8 cellular contexts compared by ENCODE assay signal in the genomic region with DNA sequence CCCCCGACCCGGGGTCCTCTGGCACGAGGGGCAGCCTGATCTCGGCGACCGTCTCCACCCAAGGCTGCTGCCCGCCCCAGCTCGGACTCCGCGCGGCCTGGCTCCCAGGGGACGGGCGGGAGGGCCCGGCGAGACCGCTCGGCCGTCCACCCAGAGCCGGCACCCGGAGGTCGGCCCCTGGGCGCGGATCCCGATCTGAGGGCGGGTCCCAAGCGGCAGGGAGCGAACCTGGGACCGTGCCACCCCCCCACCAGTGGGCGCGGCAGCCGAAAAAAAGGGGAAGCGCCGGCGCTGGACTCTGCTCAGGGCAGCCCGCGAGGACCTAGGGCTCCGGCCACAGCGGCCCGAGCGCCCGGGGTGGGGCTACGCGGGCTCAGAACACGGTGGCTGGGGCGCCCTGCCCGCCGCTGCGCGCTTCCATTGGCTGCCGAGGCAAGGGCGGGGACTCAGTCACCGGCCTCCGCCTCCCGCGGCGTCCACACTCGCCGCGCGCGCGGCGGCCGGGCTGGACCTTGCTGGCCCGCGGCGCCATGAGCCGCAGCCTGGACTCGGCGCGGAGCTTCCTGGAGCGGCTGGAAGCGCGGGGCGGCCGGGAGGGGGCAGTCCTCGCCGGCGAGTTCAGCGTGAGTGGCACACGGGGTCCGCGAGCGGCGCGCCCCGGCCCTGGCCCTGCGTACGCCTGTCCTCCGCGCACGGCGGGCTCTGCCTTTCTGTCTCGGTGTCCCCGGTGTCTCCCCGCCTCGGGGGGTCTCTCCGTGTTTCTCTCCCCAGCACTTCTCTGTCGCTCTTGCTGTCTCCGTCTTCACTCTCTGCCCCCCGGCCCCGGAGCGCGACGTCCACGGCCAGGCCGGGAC. TPM values are rescaled to one million over a fixed set of nuclear protein-coding genes. Genes with fewer than 3 reads are reported as not detected.
DNase-seq lines count a peak whose midpoint lies in the region; ATAC-seq and TF ChIP-seq lines count a peak whose summit lies in the region.

A gene with protein sequence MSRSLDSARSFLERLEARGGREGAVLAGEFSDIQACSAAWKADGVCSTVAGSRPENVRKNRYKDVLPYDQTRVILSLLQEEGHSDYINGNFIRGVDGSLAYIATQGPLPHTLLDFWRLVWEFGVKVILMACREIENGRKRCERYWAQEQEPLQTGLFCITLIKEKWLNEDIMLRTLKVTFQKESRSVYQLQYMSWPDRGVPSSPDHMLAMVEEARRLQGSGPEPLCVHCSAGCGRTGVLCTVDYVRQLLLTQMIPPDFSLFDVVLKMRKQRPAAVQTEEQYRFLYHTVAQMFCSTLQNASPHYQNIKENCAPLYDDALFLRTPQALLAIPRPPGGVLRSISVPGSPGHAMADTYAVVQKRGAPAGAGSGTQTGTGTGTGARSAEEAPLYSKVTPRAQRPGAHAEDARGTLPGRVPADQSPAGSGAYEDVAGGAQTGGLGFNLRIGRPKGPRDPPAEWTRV (plus strand): TSS at position 479 of the 854 bp plus-strand sequence. CDS start 52 bp downstream, at position 531.

- peak within 1 kb of the TSS; percentile 77 to 87 for H3K27ac ChIP-seq in breast epithelium

- TF ChIP-seq POLR2A in breast epithelium (IDR thresholded peaks at IDR 0.05): no peak

- peak; percentile 56 for TF ChIP-seq CTCF in GM13976 (IDR thresholded peaks at IDR 0.05; ENCODE audit: borderline replicate concordance, control extremely low read depth, extremely low read depth, insufficient read depth, missing control alignments)
- peak in 1 of 3 donors; percentile 50 for TF ChIP-seq CTCF in breast epithelium (IDR thresholded peaks at IDR 0.05)

- H3K9me3 ChIP-seq in breast epithelium (no peaks in the 10 kb centered on the region), iPS-18c (ENCODE audit: control insufficient read depth, insufficient read depth, low read length) (peaks cover 2% of the 10 kb centered on the region)

- H3K4me3 ChIP-seq in breast epithelium (peak within 1 kb of the TSS; percentile 59 to 90 (median 77)), iPS-18c (ENCODE audit: insufficient read depth, low read depth, low read length) (peak within 1 kb of the TSS; percentile 71), skeletal muscle cell (ENCODE audit: low read depth, low read length) (peak within 1 kb of the TSS; percentile 74)

- DNase-seq in 8988T: peak; percentile 63
- DNase-seq in GM13976 (ENCODE audit: low spot score): peak; percentile 89
- DNase-seq in NCI-H146 treated with DMSO at 0.1 percent for 48 hours (lab: John Stamatoyannopoulos, UW; ENCODE audit: unreplicated experiment): peak; percentile 85
- peak; percentile 67 for DNase-seq in T1000 (lab: John Stamatoyannopoulos, UW)
- DNase-seq in breast epithelium (ENCODE audit: low spot score in 2 of 2): peak; percentile 74 to 80
- peak; percentile 56 for DNase-seq in skeletal muscle cell (ENCODE audit: low read depth)

- peak; percentile 94 for ATAC-seq in HG02763 (IDR thresholded peaks at IDR 0.05; ENCODE audit: unreplicated experiment)

- H3K4me1 ChIP-seq in breast epithelium: peaks cover 0 to 10% of the 10 kb centered on the region in 2 donors

- in situ Hi-C loops in GM13976 (cut with MboI; ENCODE audit: low sequenced_read_pairs, unreplicated experiment): no loop called here

- intact Hi-C loops in breast epithelium (cut with DNase I; ENCODE audit: low total_unique reads): no loop called here

- H3K36me3 ChIP-seq in breast epithelium: no peaks in the 10 kb centered on the region

- H3K27me3 ChIP-seq in breast epithelium: no peaks in the 10 kb centered on the region

RNA-seq across cellular contexts. Expression of the gene that starts here (rescaled TPM):
- total RNA-seq in breast epithelium: 10 to 100 TPM; 50.8 to 77.1 (median 54.3) TPM

Comparison
In these comparisons a context has a peak if more than half of its experiments do, and no peak if none do; other contexts are left out.
1. Peak in every context shown above with its lines: DNase-seq, ATAC-seq, H3K4me3 ChIP-seq and H3K27ac ChIP-seq.